In the genomic region with DNA sequence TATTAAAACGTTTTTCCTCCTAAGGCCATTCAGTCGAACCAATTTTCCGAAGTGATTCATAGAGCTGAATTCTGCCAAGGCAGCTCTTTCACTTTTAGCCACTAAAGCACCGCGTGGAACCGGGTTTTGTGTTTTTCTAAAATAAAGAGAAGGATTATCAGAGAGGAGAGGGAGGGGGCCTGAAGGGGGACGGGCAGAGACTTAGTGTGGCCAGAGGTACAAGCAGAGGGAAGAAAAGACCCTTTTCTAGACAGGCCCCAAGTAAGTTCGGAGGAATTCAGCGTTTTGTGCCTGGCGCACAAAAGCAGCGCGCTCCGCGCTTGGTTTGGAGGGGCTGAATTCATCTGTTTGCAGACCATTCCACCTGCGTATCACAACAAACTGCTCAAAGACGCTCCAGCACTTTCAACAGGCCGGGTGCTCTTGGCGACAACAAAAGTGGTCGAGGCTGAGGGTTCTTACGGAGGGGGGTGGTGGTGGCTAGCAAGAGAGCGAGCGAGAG, we compare ENCODE assay signal across 12 cellular contexts. TPM values are rescaled to one million over a fixed set of nuclear protein-coding genes. Genes with fewer than 3 reads are reported as not detected.
DNase-seq lines count a peak whose midpoint lies in the region; ATAC-seq and TF ChIP-seq lines count a peak whose summit lies in the region.
"Had no signal": no experiment of that assay in that cellular context is flagged by ENCODE, and none has a peak within 500 bp of the region (broad histone marks: within the 10 kb centered on the region; RNA-seq: fewer than 3 reads in every experiment).

No MANE protein-coding gene starts in this region.

- H3K4me3 Mint-ChIP-seq in stimulated activated naive B cell treated with anti-CD40 and anti-IgM and Interleukin-4, amounts not matched to agents 10 μg/mL and 1 μg/mL and 100 μg/mL, for 72 hours, result peak overlapping the region; percentile 1 to 30
- H3K4me3 Mint-ChIP-seq: activated T-helper 17 cell treated with anti-CD3 and anti-CD28 coated beads, Interleukin-2, amount 50 U/mL, for 72 hours had no signal

- no peak overlapping the region for H3K27ac ChIP-seq in iPS-18a (ENCODE audit: low read length)
- H3K27ac ChIP-seq: left lung had no signal

- H3K27me3 Mint-ChIP-seq in stimulated activated naive B cell treated with anti-CD40 and anti-IgM and Interleukin-4, amounts not matched to agents 10 μg/mL and 1 μg/mL and 100 μg/mL, for 72 hours, result peaks cover 83 to 88% of the 10 kb centered on the region in 2 donors

- H3K9me3 ChIP-seq in iPS-18a (ENCODE audit: control insufficient read depth, low read depth, low read length), result no peaks in the 10 kb centered on the region
- H3K9me3 ChIP-seq: left lung had no signal

- H3K4me1 ChIP-seq in iPS-18a (ENCODE audit: control insufficient read depth, low read depth, low read length), result peaks cover 68% of the 10 kb centered on the region

- peaks cover 100% of the 10 kb centered on the region for H3K27me3 ChIP-seq in iPS-18a (ENCODE audit: control insufficient read depth, insufficient read depth, low read length)

- peaks cover 4 to 6% of the 10 kb centered on the region in 2 donors for H3K4me1 Mint-ChIP-seq in stimulated activated naive B cell treated with anti-CD40 and anti-IgM and Interleukin-4, amounts not matched to agents 10 μg/mL and 1 μg/mL and 100 μg/mL, for 72 hours
- H3K4me1 Mint-ChIP-seq: activated T-helper 17 cell treated with anti-CD3 and anti-CD28 coated beads, Interleukin-2, amount 50 U/mL, for 72 hours had no signal

- in situ Hi-C loops in astrocyte of the spinal cord (cut with HindIII; ENCODE audit: low sequenced_read_pairs), result no loop called here

- H3K9ac ChIP-seq in iPS-18a (ENCODE audit: low read length), result no peak overlapping the region

- ATAC-seq in stimulated activated naive B cell treated with anti-CD40 and anti-IgM and Interleukin-4, amounts not matched to agents 10 μg/mL and 1 μg/mL and 100 μg/mL, for 72 hours (replicated peaks), result no peak
- no peak for ATAC-seq in GM18498 (IDR thresholded peaks at IDR 0.05; ENCODE audit: unreplicated experiment)
- ATAC-seq: activated T-helper 17 cell treated with anti-CD3 and anti-CD28 coated beads, Interleukin-2, amount 50 U/mL, for 72 hours; left lung had no signal

- H3K4me3 ChIP-seq in astrocyte of the spinal cord (ENCODE audit: low read depth, low read length) (no peak overlapping the region), iPS-18a (ENCODE audit: low read length) (peak overlapping the region; percentile 38)

- peaks cover 0 to 4% of the 10 kb centered on the region in 2 donors for H3K36me3 Mint-ChIP-seq in stimulated activated naive B cell treated with anti-CD40 and anti-IgM and Interleukin-4, amounts not matched to agents 10 μg/mL and 1 μg/mL and 100 μg/mL, for 72 hours

- H3K27ac Mint-ChIP-seq in stimulated activated naive B cell treated with anti-CD40 and anti-IgM and Interleukin-4, amounts not matched to agents 10 μg/mL and 1 μg/mL and 100 μg/mL, for 72 hours, result peak overlapping the region; percentile 65
- H3K27ac Mint-ChIP-seq: activated T-helper 17 cell treated with anti-CD3 and anti-CD28 coated beads, Interleukin-2, amount 50 U/mL, for 72 hours had no signal

- TF ChIP-seq CTCF in astrocyte of the spinal cord (IDR thresholded peaks at IDR 0.05; ENCODE audit: low read depth, low read length), result no peak

- peak; percentile 61 for DNase-seq in NCI-H82 (lab: John Stamatoyannopoulos, UW)
- no peak for DNase-seq in NCI-H82 treated with DMSO at 0.1 percent for 48 hours (lab: John Stamatoyannopoulos, UW; ENCODE audit: unreplicated experiment)
- peak; percentile 33 for DNase-seq in astrocyte of the spinal cord (ENCODE audit: low read depth, low spot score)
- DNase-seq in stimulated activated naive B cell treated with anti-CD40 and anti-IgM and Interleukin-4, amounts not matched to agents 10 μg/mL and 1 μg/mL and 100 μg/mL, for 72 hours, result no peak
- no peak for DNase-seq in NCI-H2196 treated with DMSO at 0.1 percent for 48 hours (lab: John Stamatoyannopoulos, UW; ENCODE audit: unreplicated experiment)
- no peak for DNase-seq in A172 (ENCODE audit: low spot score)
- DNase-seq: 8988T, T-helper 9 cell had no signal

- no peaks in the 10 kb centered on the region for H3K36me3 ChIP-seq in iPS-18a (ENCODE audit: control insufficient read depth, low read depth, low read length)
- H3K36me3 ChIP-seq: left lung had no signal

- H3K9me3 Mint-ChIP-seq in stimulated activated naive B cell treated with anti-CD40 and anti-IgM and Interleukin-4, amounts not matched to agents 10 μg/mL and 1 μg/mL and 100 μg/mL, for 72 hours, result peaks cover 0 to 2% of the 10 kb centered on the region in 2 donors
- H3K9me3 Mint-ChIP-seq: activated T-helper 17 cell treated with anti-CD3 and anti-CD28 coated beads, Interleukin-2, amount 50 U/mL, for 72 hours had no signal

RNA-seq across cellular contexts. Expression of a gene that starts 1.1 kb away (rescaled TPM):
- not detected in 2 replicates for total RNA-seq in A172 (2014; rRNA removed; shearing (Covaris generic))
- total RNA-seq: activated T-helper 17 cell treated with anti-CD3 and anti-CD28 coated beads, Interleukin-2, amount 50 U/mL, for 72 hours; left lung had no signal

Comparison
In these comparisons a context has a peak if more than half of its experiments do, and no peak if none do; other contexts are left out.
1. DNase-seq: peak in NCI-H82 (single experiment) and astrocyte of the spinal cord (single experiment); none in NCI-H82 treated with DMSO at 0.1 percent for 48 hours (single experiment), stimulated activated naive B cell treated with anti-CD40 and anti-IgM and Interleukin-4, amounts not matched to agents 10 μg/mL and 1 μg/mL and 100 μg/mL, for 72 hours (single experiment), NCI-H2196 treated with DMSO at 0.1 percent for 48 hours (single experiment) and A172 (single experiment).